ENCODE assay signal across 8 cellular contexts in genomic region chr3:89612027-89612426, GRCh38.
"Had no signal": no experiment of that assay in that cellular context is flagged by ENCODE, and none has a peak within 500 bp of the region (broad histone marks: within the 10 kb centered on the region; RNA-seq: fewer than 3 reads in every experiment).

No MANE protein-coding gene starts in this region.

- H3K36me3 Mint-ChIP-seq: IgD-negative memory B cell had no signal

- DNase-seq: IMR-90, KBM-7, KG1 had no signal

- H3K4me1 Mint-ChIP-seq: IgD-negative memory B cell had no signal

- H3K27ac Mint-ChIP-seq: IgD-negative memory B cell had no signal

- H3K27me3 Mint-ChIP-seq: IgD-negative memory B cell had no signal

- ATAC-seq: HepG2, K562 had no signal

- H3K4me3 Mint-ChIP-seq: IgD-negative memory B cell had no signal

- H3K27ac ChIP-seq: HL-60, KMS-11 had no signal

- H3K4me3 ChIP-seq: K562 had no signal

- H3K9ac ChIP-seq: KMS-11 had no signal
